23 cellular contexts compared by ENCODE assay signal in the genomic region with DNA sequence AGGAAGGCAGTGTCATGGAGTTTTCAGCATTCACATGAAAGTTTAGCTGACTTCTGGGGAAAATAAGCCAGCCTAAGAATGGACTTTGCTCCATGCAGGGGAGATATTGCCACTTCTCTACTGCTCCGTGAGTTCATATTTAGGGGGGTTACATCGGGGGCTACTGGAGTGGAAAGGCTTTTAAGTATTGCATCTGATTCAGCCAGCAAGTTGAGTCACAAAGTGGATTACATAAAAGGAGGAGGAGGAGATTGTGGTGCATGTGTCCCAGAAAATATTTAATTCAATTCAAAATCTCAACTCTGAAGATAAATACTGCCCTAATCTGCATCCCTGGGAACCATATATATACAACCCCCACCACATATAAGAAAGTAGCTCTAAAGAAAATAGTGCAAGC.
A peak's percentile ranks its signal among the peaks of the same experiment; 100 is the strongest.
DNase-seq lines count a peak whose midpoint lies in the region; TF ChIP-seq lines count a peak whose summit lies in the region.
"Had no signal": no experiment of that assay in that cellular context is flagged by ENCODE, and none has a peak within 500 bp of the region (broad histone marks: within the 10 kb centered on the region; RNA-seq: fewer than 3 reads in every experiment).

No MANE protein-coding gene starts in this region.

- CTCF ChIA-PET in MCF 10A (lab: Yijun Ruan, JAX): interaction anchor here (0.5 kb wide), 1 partner anchor 329 kb away, joined by 4 read pairs; no protein-coding TSS in a partner anchor

- no peak for TF ChIP-seq EP300 in stomach (IDR thresholded peaks at IDR 0.05)

- TF ChIP-seq CTCF in epithelial cell of proximal tubule (conservative IDR thresholded peaks at IDR 0.05; ENCODE audit: low read depth, low read length) (no peak), nephron (IDR thresholded peaks at IDR 0.05; ENCODE audit: unreplicated experiment in 3 of 3) (no peak), stomach (IDR thresholded peaks at IDR 0.05) (no peak), MCF 10A (IDR thresholded peaks at IDR 0.05; ENCODE audit: unreplicated experiment) (no peak)

- in situ Hi-C loops in ACHN (cut with HindIII; ENCODE audit: low pct_ligation_motif_present, low pct_unique_long_range_greater_than_20kb, low sequenced_read_pairs): no loop called here

- H3K9me3 ChIP-seq in SJSA1 (replicated peaks) (no peaks in the 10 kb centered on the region), stomach (no peaks in the 10 kb centered on the region)
- H3K9me3 ChIP-seq: breast epithelium, upper lobe of right lung had no signal

- peak; percentile 60 for DNase-seq in ACHN
- peak in 1 of 2 experiments; percentile 44 for DNase-seq in SJSA1 (ENCODE audit: low read depth in 1 of 2, low spot score in 2 of 2)
- DNase-seq in epithelial cell of proximal tubule (ENCODE audit: low read depth): peak; percentile 40
- DNase-seq in NCI-H2171 (lab: John Stamatoyannopoulos, UW): no peak
- no peak for DNase-seq in mesenteric fat pad (ENCODE audit: low spot score)
- no peak for DNase-seq in stomach
- no peak for DNase-seq in MCF 10A (ENCODE audit: unreplicated experiment)
- DNase-seq: activated CD4-positive, alpha-beta T cell treated with anti-CD3 and anti-CD28 coated beads for 1 hour; H7; left ventricle myocardium superior; MM.1S; NCI-H146; NCI-H345; stimulated activated CD4-positive, alpha-beta T cell treated with anti-CD3 and anti-CD28 coated beads, Interleukin-4, amount 100 ng/mL, for 1 hour; stimulated activated naive CD8-positive, alpha-beta T cell treated with anti-CD3 and anti-CD28 coated beads, Interleukin-15, amount 100 ng/mL, for 72 hours; upper lobe of right lung had no signal

- intact Hi-C loops in stomach (cut with DNase I; ENCODE audit: low total_unique reads): no loop called here
- intact Hi-C loops in MCF 10A (cut with micrococcal nuclease): no loop called here

- H3K27me3 ChIP-seq in SJSA1 (replicated peaks): no peaks in the 10 kb centered on the region
- H3K27me3 ChIP-seq in stomach: no peaks in the 10 kb centered on the region
- H3K27me3 ChIP-seq: breast epithelium, upper lobe of right lung had no signal

- H3K4me1 Mint-ChIP-seq in nephron (peaks cover 4% of the 10 kb centered on the region), MCF 10A (ENCODE audit: insufficient read depth, unreplicated experiment) (peaks cover 17% of the 10 kb centered on the region)
- H3K4me1 Mint-ChIP-seq: IgD-negative memory B cell; stimulated activated naive CD8-positive, alpha-beta T cell treated with anti-CD3 and anti-CD28 coated beads, Interleukin-15, amount 100 ng/mL, for 72 hours had no signal

- 51 to 74% (median 62%) methylated on average over 2 of the region's 2 CpGs for WGBS in stomach, 5 donors

- no peaks in the 10 kb centered on the region for H3K27me3 Mint-ChIP-seq in nephron (ENCODE audit: low read depth)
- H3K27me3 Mint-ChIP-seq in MCF 10A (ENCODE audit: insufficient read depth, unreplicated experiment): no peaks in the 10 kb centered on the region
- H3K27me3 Mint-ChIP-seq: IgD-negative memory B cell had no signal

- H3K4me3 ChIP-seq in SJSA1: no peak overlapping the region
- peak overlapping the region; percentile 10 for H3K4me3 ChIP-seq in epithelial cell of proximal tubule (ENCODE audit: low read depth, low read length)
- no peak overlapping the region for H3K4me3 ChIP-seq in stomach
- H3K4me3 ChIP-seq: breast epithelium, upper lobe of right lung had no signal

- H3K4me1 ChIP-seq in SJSA1 (replicated peaks) (peaks cover 45% of the 10 kb centered on the region), stomach (no peaks in the 10 kb centered on the region)
- H3K4me1 ChIP-seq: breast epithelium, parathyroid adenoma, upper lobe of right lung had no signal

- H3K9me3 Mint-ChIP-seq in nephron (no peaks in the 10 kb centered on the region), MCF 10A (ENCODE audit: unreplicated experiment) (no peaks in the 10 kb centered on the region)
- H3K9me3 Mint-ChIP-seq: activated T-helper 1 cell treated with anti-CD3 and anti-CD28 coated beads, Interleukin-12 subunit alpha, Interleukin-12 subunit beta, Interleukin-2, Interleukin-4 antibody, amounts not matched to agents 30 ng/mL and 10 ng/mL and 1 ng/mL, durations not matched to agents 14 hours and 24 hours and 36 hours; stimulated activated naive CD8-positive, alpha-beta T cell treated with anti-CD3 and anti-CD28 coated beads, Interleukin-15, amount 100 ng/mL, for 72 hours had no signal

- peak overlapping the region in 2 of 3 experiments; percentile 17 to 22 for H3K27ac Mint-ChIP-seq in nephron
- H3K27ac Mint-ChIP-seq in MCF 10A (ENCODE audit: low read depth, unreplicated experiment): no peak overlapping the region
- H3K27ac Mint-ChIP-seq: activated naive CD4-positive, alpha-beta T cell treated with anti-CD3 and anti-CD28 coated beads, Interleukin-2, amount 50 U/mL, for 72 hours; activated T-helper 1 cell treated with anti-CD3 and anti-CD28 coated beads, Interleukin-12 subunit alpha, Interleukin-12 subunit beta, Interleukin-2, Interleukin-4 antibody, amounts not matched to agents 30 ng/mL and 10 ng/mL and 1 ng/mL, durations not matched to agents 14 hours and 24 hours and 36 hours; IgD-negative memory B cell; stimulated activated naive CD8-positive, alpha-beta T cell treated with anti-CD3 and anti-CD28 coated beads, Interleukin-15, amount 100 ng/mL, for 72 hours had no signal

- TF ChIP-seq POLR2A in stomach (IDR thresholded peaks at IDR 0.05): no peak

- no TSS peak for BruUV-seq in MCF 10A (replicated peaks; lab: Mats Ljungman, UMichigan)

- H3K4me3 Mint-ChIP-seq in nephron: no peak overlapping the region
- no peak overlapping the region for H3K4me3 Mint-ChIP-seq in MCF 10A (ENCODE audit: unreplicated experiment)
- H3K4me3 Mint-ChIP-seq: activated T-helper 1 cell treated with anti-CD3 and anti-CD28 coated beads, Interleukin-12 subunit alpha, Interleukin-12 subunit beta, Interleukin-2, Interleukin-4 antibody, amounts not matched to agents 30 ng/mL and 10 ng/mL and 1 ng/mL, durations not matched to agents 14 hours and 24 hours and 36 hours; IgD-negative memory B cell; stimulated activated naive CD8-positive, alpha-beta T cell treated with anti-CD3 and anti-CD28 coated beads, Interleukin-15, amount 100 ng/mL, for 72 hours had no signal

- H3K36me3 ChIP-seq in SJSA1 (no peaks in the 10 kb centered on the region), stomach (no peaks in the 10 kb centered on the region)
- H3K36me3 ChIP-seq: breast epithelium, upper lobe of right lung had no signal

- POLR2A ChIA-PET in MCF 10A (lab: Yijun Ruan, JAX): interaction anchor here (1.2 kb wide), 1 partner anchor 15 kb away, joined by 4 read pairs; no protein-coding TSS in a partner anchor

- H3K27ac ChIP-seq in SJSA1 (peak overlapping the region; percentile 57), stomach (no peak overlapping the region)
- H3K27ac ChIP-seq: breast epithelium, parathyroid adenoma, RWPE1, upper lobe of right lung had no signal

- H3K36me3 Mint-ChIP-seq in nephron (ENCODE audit: low read depth): no peaks in the 10 kb centered on the region
- H3K36me3 Mint-ChIP-seq in MCF 10A (ENCODE audit: insufficient read depth, unreplicated experiment): no peaks in the 10 kb centered on the region
- H3K36me3 Mint-ChIP-seq: activated naive CD4-positive, alpha-beta T cell treated with anti-CD3 and anti-CD28 coated beads, Interleukin-2, amount 50 U/mL, for 72 hours; IgD-negative memory B cell had no signal

Comparison
In these comparisons a context has a peak if more than half of its experiments do, and no peak if none do; other contexts are left out.
1. DNase-seq: peak in ACHN (single experiment) and epithelial cell of proximal tubule (single experiment); none in NCI-H2171 (single experiment), mesenteric fat pad (single experiment), stomach (single experiment) and MCF 10A (single experiment).